Comparison of ENCODE assay signal across 9 cellular contexts in the genomic region with DNA sequence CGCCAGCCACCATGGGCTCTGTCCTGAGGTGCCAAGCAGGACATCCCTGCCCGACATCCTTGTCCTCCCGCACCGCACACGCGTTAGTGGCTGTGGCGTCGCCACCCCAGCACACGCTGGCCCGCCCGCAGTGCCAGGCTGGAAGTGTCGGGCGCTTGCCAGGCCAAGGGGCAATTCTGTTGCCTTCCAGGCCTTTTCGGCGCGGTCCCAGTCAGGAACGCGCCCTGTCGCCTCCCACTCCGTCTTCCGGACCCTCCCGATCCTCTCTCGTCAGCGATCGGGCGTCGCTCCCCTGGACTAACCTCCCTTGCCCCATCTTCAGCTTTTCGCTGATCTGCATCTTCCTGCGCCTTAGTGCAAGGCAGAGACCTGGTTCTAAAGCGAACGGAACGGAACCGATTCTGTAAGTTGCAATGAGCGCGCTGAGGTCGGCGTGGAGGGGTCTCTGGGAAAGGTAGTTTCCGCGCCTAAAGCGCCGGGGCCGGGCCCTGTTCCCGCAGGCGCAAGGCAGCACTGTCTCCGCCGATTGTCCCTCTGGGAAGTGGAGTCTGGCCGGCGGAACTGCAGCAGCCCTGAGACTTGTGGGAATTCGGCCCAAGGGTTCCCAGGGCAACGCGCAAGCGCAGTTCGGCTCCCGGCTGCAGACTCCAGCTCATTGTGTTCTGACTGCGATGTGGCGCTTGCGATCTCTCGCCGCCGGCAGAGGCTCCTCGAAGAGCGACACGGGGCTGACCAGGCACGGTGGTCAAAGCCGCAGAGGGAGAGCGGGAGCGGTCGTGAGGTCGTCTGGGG. TPM values are rescaled to one million over a fixed set of nuclear protein-coding genes. Genes with fewer than 3 reads are reported as not detected.
A peak's percentile ranks its signal among the peaks of the same experiment; 100 is the strongest.
DNase-seq lines count a peak whose midpoint lies in the region; ATAC-seq, FAIRE-seq and TF ChIP-seq lines count a peak whose summit lies in the region.
"Had no signal": no experiment of that assay in that cellular context is flagged by ENCODE, and none has a peak within 500 bp of the region (broad histone marks: within the 10 kb centered on the region; RNA-seq: fewer than 3 reads in every experiment).

Gene ZNF454, plus strand, starts transcription at position 630 of the 792 bp plus-strand sequence. CDS start 1,594 bp downstream, outside the sequence.

- H3K27me3 ChIP-seq in IMR-90 (ENCODE audit: control insufficient read depth, insufficient read depth, low read length), result no peaks in the 10 kb centered on the region
- no peaks in the 10 kb centered on the region for H3K27me3 ChIP-seq in subcutaneous abdominal adipose tissue (ENCODE audit: control insufficient read depth in 5 of 5, insufficient read depth in 4 of 5, low read length in 5 of 5)
- H3K27me3 ChIP-seq in hepatocyte, result no peaks in the 10 kb centered on the region

- no peak within 1 kb of the TSS for H3K56ac ChIP-seq in IMR-90 (ENCODE audit: extremely low read depth, insufficient read depth, low read length)

- H3K14ac ChIP-seq in IMR-90 (replicated peaks; ENCODE audit: low read depth, low read length), result no peak within 1 kb of the TSS

- H3K4me3 ChIP-seq in IMR-90 (ENCODE audit: insufficient read depth, low read depth, low read length) (peak within 1 kb of the TSS; percentile 68), subcutaneous abdominal adipose tissue (ENCODE audit: low read depth in 1 of 5, low read length in 5 of 5) (peak within 1 kb of the TSS; percentile 75 to 88 (median 82)), hepatocyte (no peak within 1 kb of the TSS)

- no peak within 1 kb of the TSS for H2BK5ac ChIP-seq in IMR-90 (ENCODE audit: low read depth, low read length, poor library complexity, severe bottlenecking)

- dilution Hi-C loops in IMR-90 (cut with HindIII; ENCODE audit: low sequenced_read_pairs, unreplicated experiment), result no loop called here

- intact Hi-C loops in IMR-90 (cut with micrococcal nuclease), result no loop called here
- intact Hi-C loops in left colon (cut with DNase I, micrococcal nuclease), result no loop called here

- H3K4ac ChIP-seq in IMR-90 (ENCODE audit: low read depth, low read length), result no peak within 1 kb of the TSS

- POLR2A ChIA-PET in IMR-90 (lab: Charles Lee; ENCODE audit: unreplicated experiment), result no interaction called here

- peak within 1 kb of the TSS; percentile 70 for H3K9ac ChIP-seq in IMR-90 (ENCODE audit: low read depth, low read length)
- peak within 1 kb of the TSS; percentile 8 to 81 (median 73) for H3K9ac ChIP-seq in subcutaneous abdominal adipose tissue (ENCODE audit: low read length in 5 of 5)

- TF ChIP-seq CTCF in IMR-90 (conservative IDR thresholded peaks at IDR 0.05; ENCODE audit: low read depth, low read length), result no peak
- TF ChIP-seq CTCF in hepatocyte (IDR thresholded peaks at IDR 0.05; ENCODE audit: poor library complexity), result no peak

- H3K9me3 ChIP-seq in IMR-90 (ENCODE audit: control insufficient read depth, insufficient read depth, low read length) (peaks cover 66% of the 10 kb centered on the region), subcutaneous abdominal adipose tissue (ENCODE audit: control insufficient read depth in 5 of 5, low read length in 5 of 5) (peaks cover 28 to 85% (median 71%) of the 10 kb centered on the region in 5 donors), hepatocyte (ENCODE audit: low read depth) (peaks cover under 1% of the 10 kb centered on the region)

- no peak within 1 kb of the TSS for H4K91ac ChIP-seq in IMR-90 (ENCODE audit: insufficient read depth, low read depth, low read length)

- ATAC-seq in IMR-90 (ENCODE audit: low read depth), result peak; percentile 96
- peak; percentile 99 for ATAC-seq in left colon

- H3K4me1 ChIP-seq in IMR-90 (ENCODE audit: control insufficient read depth, insufficient read depth, low read length), result no peaks in the 10 kb centered on the region
- peaks cover 8 to 22% (median 18%) of the 10 kb centered on the region in 5 donors for H3K4me1 ChIP-seq in subcutaneous abdominal adipose tissue (ENCODE audit: control insufficient read depth in 5 of 5, insufficient read depth in 5 of 5, low read length in 5 of 5)
- no peaks in the 10 kb centered on the region for H3K4me1 ChIP-seq in hepatocyte (ENCODE audit: insufficient read depth)

- no peak within 1 kb of the TSS for H2BK20ac ChIP-seq in IMR-90 (ENCODE audit: low read depth, low read length)

- H3K4me2 ChIP-seq in IMR-90 (ENCODE audit: low read depth, low read length) (peak within 1 kb of the TSS; percentile 70), hepatocyte (no peak within 1 kb of the TSS)

- H3K79me2 ChIP-seq in hepatocyte, result no peaks in the 10 kb centered on the region

- H3K36me3 ChIP-seq in IMR-90 (ENCODE audit: control insufficient read depth, insufficient read depth, low read length) (no peaks in the 10 kb centered on the region; the same call in 1 of the 2 replicates), subcutaneous abdominal adipose tissue (ENCODE audit: control insufficient read depth in 5 of 5, insufficient read depth in 5 of 5, low read length in 5 of 5) (peaks cover 0 to 3% (median 2%) of the 10 kb centered on the region in 5 donors), hepatocyte (replicated peaks; ENCODE audit: insufficient read depth, low read depth) (no peaks in the 10 kb centered on the region)

- H3K23ac ChIP-seq in IMR-90 (ENCODE audit: low read depth, low read length), result no peak within 1 kb of the TSS

- peak; percentile 62 for DNase-seq in IMR-90
- peak; percentile 42 for DNase-seq in dermis blood vessel endothelial cell
- DNase-seq in left colon, result peak; percentile 83 to 87
- no peak for DNase-seq in RCC 7860 (ENCODE audit: low spot score)
- no peak for DNase-seq in NK-92 treated with Interleukin-12 subunit alpha and Interleukin-12 subunit beta, amount 100 ng/mL, for 24 hours (lab: John Stamatoyannopoulos, UW)
- DNase-seq in hepatocyte (ENCODE audit: low spot score), result no peak
- DNase-seq in GM19240 (ENCODE audit: insufficient read length, low spot score), result no peak
- DNase-seq: activated naive CD4-positive, alpha-beta T cell treated with anti-CD3 and anti-CD28 coated beads, Interleukin-2, amount 10 ng/mL, durations not matched to agents 7 days and 5 days had no signal

- no peaks in the 10 kb centered on the region for H3K9me1 ChIP-seq in IMR-90 (ENCODE audit: insufficient read depth, low read length)

- no peak within 1 kb of the TSS for H4K8ac ChIP-seq in IMR-90 (ENCODE audit: low read depth in 2 of 2, low read length in 2 of 2)

- H3K9me2 ChIP-seq in hepatocyte (replicated peaks; ENCODE audit: insufficient read depth), result no peaks in the 10 kb centered on the region

- TF ChIP-seq POLR2A in IMR-90 (IDR thresholded peaks at IDR 0.05; ENCODE audit: low read depth, low read length), result no peak

- in situ Hi-C loops in IMR-90 (cut with MboI; ENCODE audit: low sequenced_read_pairs), result no loop called here

- CTCF ChIA-PET in IMR-90 (lab: Yijun Ruan, JAX), result no interaction called here

- no peak within 1 kb of the TSS for H2AK9ac ChIP-seq in IMR-90 (replicated peaks; ENCODE audit: low read depth, low read length, poor library complexity)

- H2AFZ ChIP-seq in IMR-90 (replicated peaks; ENCODE audit: low read length, poor library complexity) (peak within 1 kb of the TSS; percentile 74), hepatocyte (no peak within 1 kb of the TSS)

- no TSS peak for BruUV-seq in IMR-90 (replicated peaks; lab: Mats Ljungman, UMichigan)

- H3K27ac ChIP-seq in IMR-90 (ENCODE audit: insufficient read depth, low read length), result peak within 1 kb of the TSS; percentile 54
- H3K27ac ChIP-seq in subcutaneous abdominal adipose tissue (ENCODE audit: low read depth, low read length), result peak within 1 kb of the TSS; percentile 61
- no peak within 1 kb of the TSS for H3K27ac ChIP-seq in hepatocyte

- WGBS in IMR-90 (ENCODE audit: extremely low coverage in 2 of 2, insufficient read length in 1 of 2), 2 experiments, result 5% methylated on average over 32 of the region's 69 CpGs; no CpG with 5 or more reads in 1 of the 2 experiments
- 97% methylated on average over 68 of the region's 69 CpGs for WGBS in hepatocyte (ENCODE audit: low lambda C conversion rate, missing lambda C conversion rate)

- FAIRE-seq in RCC 7860 (lab: Jason Lieb, UNC), result no peak

- no peak within 1 kb of the TSS for H3K18ac ChIP-seq in IMR-90 (ENCODE audit: low read depth, low read length)

- H4K5ac ChIP-seq in IMR-90 (ENCODE audit: low read depth, low read length), result no peak within 1 kb of the TSS; the same call in 1 of the 2 replicates

- H4K20me1 ChIP-seq in IMR-90 (ENCODE audit: insufficient read depth, low read length) (no peaks in the 10 kb centered on the region), hepatocyte (ENCODE audit: insufficient read depth, poor library complexity, severe bottlenecking) (no peaks in the 10 kb centered on the region)

- no peak within 1 kb of the TSS for H2BK120ac ChIP-seq in IMR-90 (ENCODE audit: low read depth, low read length)

- H3K79me1 ChIP-seq in IMR-90 (ENCODE audit: low read depth in 1 of 2, low read length in 2 of 2), result no peaks in the 10 kb centered on the region

- no peak for TF ChIP-seq RAD21 in IMR-90 (IDR thresholded peaks at IDR 0.05; ENCODE audit: low read length)

- no peak within 1 kb of the TSS for H2BK15ac ChIP-seq in IMR-90 (ENCODE audit: low read depth, low read length)

- H2AK5ac ChIP-seq in IMR-90 (ENCODE audit: low read depth, low read length), result no peak within 1 kb of the TSS

TF ChIP-seq in IMR-90, 13 proteins besides CTCF, POLR2A, EP300 and RAD21 (continues in another document):
- TF ChIP-seq RCOR1 (IDR thresholded peaks at IDR 0.05; ENCODE audit: insufficient replicate concordance, low read length) (no peak), NFE2L2 (IDR thresholded peaks at IDR 0.05; ENCODE audit: low read depth, low read length) (no peak), CHD1 (IDR thresholded peaks at IDR 0.05; ENCODE audit: low read depth, low read length) (no peak)
- TF ChIP-seq, protein P1, sequence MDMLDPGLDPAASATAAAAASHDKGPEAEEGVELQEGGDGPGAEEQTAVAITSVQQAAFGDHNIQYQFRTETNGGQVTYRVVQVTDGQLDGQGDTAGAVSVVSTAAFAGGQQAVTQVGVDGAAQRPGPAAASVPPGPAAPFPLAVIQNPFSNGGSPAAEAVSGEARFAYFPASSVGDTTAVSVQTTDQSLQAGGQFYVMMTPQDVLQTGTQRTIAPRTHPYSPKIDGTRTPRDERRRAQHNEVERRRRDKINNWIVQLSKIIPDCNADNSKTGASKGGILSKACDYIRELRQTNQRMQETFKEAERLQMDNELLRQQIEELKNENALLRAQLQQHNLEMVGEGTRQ (IDR thresholded peaks at IDR 0.05; ENCODE audit: low read depth, low read length), result no peak

RNA-seq across cellular contexts. Expression of gene ZNF454, which starts in this region (rescaled TPM):
- total RNA-seq in IMR-90 (2012; rRNA removed) (under 0.01 and 0.18 TPM in 2 replicates), dermis blood vessel endothelial cell (0.47 and 1.0 TPM in 2 replicates), left colon (1 to 10 TPM in 1 of 2 donors, under 1 TPM in 1; 0.70 to 1.3 TPM), hepatocyte (0.07 TPM in 1 of 2 replicates, not detected in the other)
- polyA plus RNA-seq in IMR-90 (2012; rRNA removed) (0.07 and 0.12 TPM in 2 replicates), hepatocyte (not detected in 2 replicates)
- 0.02 TPM in 1 of 2 replicates, not detected in the other for polyA plus RNA-seq in IMR-90 (2012; cell fraction: cytosol; rRNA removed)
- polyA plus RNA-seq in IMR-90 (2012; cell fraction: nucleus; rRNA removed; ENCODE audit: low replicate concordance), result 0.03 and 0.14 TPM in 2 replicates

Comparison
In these comparisons a context has a peak if more than half of its experiments do, and no peak if none do; other contexts are left out.
1. Peak in DNase-seq, ATAC-seq, H3K4me3 ChIP-seq, H3K27ac ChIP-seq, H3K9ac ChIP-seq and H3K4me2 ChIP-seq in IMR-90; RNA of the gene not detected or under 1 TPM.
2. DNase-seq: peak in dermis blood vessel endothelial cell (single experiment) and left colon (2 of 2); none in RCC 7860 (single experiment), NK-92 treated with Interleukin-12 subunit alpha and Interleukin-12 subunit beta, amount 100 ng/mL, for 24 hours (single experiment), hepatocyte (single experiment) and GM19240 (single experiment).